In the genomic region with DNA sequence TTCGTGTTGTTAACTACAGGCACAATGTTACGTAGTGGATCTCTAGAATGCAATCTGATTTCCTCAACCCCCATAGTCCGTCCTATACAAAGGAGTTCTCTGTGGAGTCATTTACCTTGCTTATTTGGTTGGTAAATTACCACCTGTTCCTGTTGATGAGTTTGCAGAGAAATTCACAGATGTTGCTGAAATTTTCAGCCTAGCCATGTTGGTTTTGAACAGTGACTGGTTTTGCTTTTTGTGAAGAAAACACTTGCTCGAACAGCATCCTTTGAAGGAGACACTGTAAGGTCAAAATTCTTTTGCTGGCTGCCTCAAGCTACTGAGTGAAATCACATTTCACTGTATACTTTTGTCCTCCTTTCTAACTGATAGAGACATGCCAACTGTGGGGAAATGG, we compare ENCODE assay signal across 1 cellular context.
TF ChIP-seq lines count a peak whose summit lies in the region.

No MANE protein-coding gene starts in this region.

TF ChIP-seq in K562, 482 proteins besides CTCF, POLR2A, EP300 and RAD21:
- TF ChIP-seq HIVEP1 (CRISPR knock-in tag; IDR thresholded peaks at IDR 0.05) (no peak), ARID1B (IDR thresholded peaks at IDR 0.05) (no peak), FOXJ2 (tag; IDR thresholded peaks at IDR 0.05) (no peak), MEF2A (IDR thresholded peaks at IDR 0.05; ENCODE audit: control insufficient read depth, low read depth, low read length) (no peak), TEAD4 (IDR thresholded peaks at IDR 0.05; ENCODE audit: low read length) (no peak), TEAD4 (CRISPR knock-in tag; IDR thresholded peaks at IDR 0.05; ENCODE audit: borderline replicate concordance) (no peak), MNT (conservative IDR thresholded peaks at IDR 0.05) (no peak), FIP1L1 (IDR thresholded peaks at IDR 0.05; ENCODE audit: low read depth, low read length, poor library complexity, severe bottlenecking) (no peak), E2F6 (IDR thresholded peaks at IDR 0.05; ENCODE audit: borderline replicate concordance in 1 of 2, extremely low read depth in 1 of 2, insufficient read depth in 1 of 2, insufficient read length in 1 of 2, low read depth in 1 of 2, low read length in 1 of 2, poor library complexity in 1 of 2, severe bottlenecking in 1 of 2) (no peak), SUPT5H (IDR thresholded peaks at IDR 0.05) (no peak), ATF3 (IDR thresholded peaks at IDR 0.05) (no peak), ATF3 (CRISPR knock-in tag; conservative IDR thresholded peaks at IDR 0.05) (no peak), ZNF589 (CRISPR knock-in tag; IDR thresholded peaks at IDR 0.05; ENCODE audit: low read depth) (no peak), NFATC3 (IDR thresholded peaks at IDR 0.05) (no peak), HDGF (IDR thresholded peaks at IDR 0.05) (no peak)
TF ChIP-seq in K562: peak in this region for 0.
